ENCODE assay signal across 9 cellular contexts in genomic region chr13:46666727-46667456, GRCh38.
A peak's percentile ranks its signal among the peaks of the same experiment; 100 is the strongest.
DNase-seq lines count a peak whose midpoint lies in the region; ATAC-seq, FAIRE-seq and TF ChIP-seq lines count a peak whose summit lies in the region.
"Had no signal": no experiment of that assay in that cellular context is flagged by ENCODE, and none has a peak within 500 bp of the region (broad histone marks: within the 10 kb centered on the region; RNA-seq: fewer than 3 reads in every experiment).

No MANE protein-coding gene starts in this region.

- TF ChIP-seq POLR2A in H54 (IDR thresholded peaks at IDR 0.05; ENCODE audit: low read depth, low read length) = no peak

- peak overlapping the region; percentile 80 for H3K27ac Mint-ChIP-seq in stimulated activated naive CD8-positive, alpha-beta T cell treated with anti-CD3 and anti-CD28 coated beads, Interleukin-15, Interleukin-2, amounts not matched to agents 100 ng/mL and 50 ng/mL, for 24 hours
- peak overlapping the region; percentile 76 for H3K27ac Mint-ChIP-seq in activated CD8-positive, alpha-beta T cell treated with anti-CD3 and anti-CD28 coated beads for 36 hours
- H3K27ac Mint-ChIP-seq in immature natural killer cell = peak overlapping the region; percentile 52 to 91 (median 80)
- H3K27ac Mint-ChIP-seq in nephron progenitor cell = no peak overlapping the region

- CTCF ChIA-PET in activated CD8-positive, alpha-beta T cell treated with anti-CD3 and anti-CD28 coated beads for 36 hours (lab: Charles Lee) = interaction anchor here (1.0 to 3.7 kb wide), 5 partner anchors 12 to 137 kb away, joined by 3 to 28 read pairs (median 3); partner anchors contain the start of gene LRCH1

- intact Hi-C loops in activated CD8-positive, alpha-beta T cell treated with anti-CD3 and anti-CD28 coated beads for 36 hours (cut with micrococcal nuclease) = loop anchor here (5.0 kb wide), 1 partner anchor 75 kb away; no protein-coding TSS in a partner anchor

- no peaks in the 10 kb centered on the region for H3K27me3 Mint-ChIP-seq in stimulated activated naive CD8-positive, alpha-beta T cell treated with anti-CD3 and anti-CD28 coated beads, Interleukin-15, Interleukin-2, amounts not matched to agents 100 ng/mL and 50 ng/mL, for 24 hours
- no peaks in the 10 kb centered on the region for H3K27me3 Mint-ChIP-seq in activated CD8-positive, alpha-beta T cell treated with anti-CD3 and anti-CD28 coated beads for 36 hours
- peaks cover 0 to 2% (median 0%) of the 10 kb centered on the region in 3 donors for H3K27me3 Mint-ChIP-seq in immature natural killer cell (ENCODE audit: low read depth in 3 of 3)
- H3K27me3 Mint-ChIP-seq in nephron progenitor cell (ENCODE audit: low read depth, poor library complexity) = no peaks in the 10 kb centered on the region

- H3K36me3 Mint-ChIP-seq in stimulated activated naive CD8-positive, alpha-beta T cell treated with anti-CD3 and anti-CD28 coated beads, Interleukin-15, Interleukin-2, amounts not matched to agents 100 ng/mL and 50 ng/mL, for 24 hours (ENCODE audit: low read depth) = peaks cover 27% of the 10 kb centered on the region
- peaks cover 12% of the 10 kb centered on the region for H3K36me3 Mint-ChIP-seq in activated CD8-positive, alpha-beta T cell treated with anti-CD3 and anti-CD28 coated beads for 36 hours (ENCODE audit: low read depth)
- H3K36me3 Mint-ChIP-seq in immature natural killer cell (peaks cover 0 to 2% (median 0%) of the 10 kb centered on the region in 3 donors), nephron progenitor cell (ENCODE audit: low read depth) (peaks cover 19% of the 10 kb centered on the region)

- no peaks in the 10 kb centered on the region for H3K9me3 Mint-ChIP-seq in stimulated activated naive CD8-positive, alpha-beta T cell treated with anti-CD3 and anti-CD28 coated beads, Interleukin-15, Interleukin-2, amounts not matched to agents 100 ng/mL and 50 ng/mL, for 24 hours
- no peaks in the 10 kb centered on the region for H3K9me3 Mint-ChIP-seq in activated CD8-positive, alpha-beta T cell treated with anti-CD3 and anti-CD28 coated beads for 36 hours
- no peaks in the 10 kb centered on the region for H3K9me3 Mint-ChIP-seq in immature natural killer cell
- H3K9me3 Mint-ChIP-seq in nephron progenitor cell = no peaks in the 10 kb centered on the region

- no peak for DNase-seq in stimulated activated naive CD8-positive, alpha-beta T cell treated with anti-CD3 and anti-CD28 coated beads, Interleukin-15, Interleukin-2, amounts not matched to agents 100 U/mL and 50 U/mL, for 24 hours
- no peak for DNase-seq in activated CD8-positive, alpha-beta T cell treated with anti-CD3 and anti-CD28 coated beads for 36 hours
- DNase-seq in immature natural killer cell (no peak), H54 (ENCODE audit: insufficient read length, low spot score) (no peak), SHP77 (lab: John Stamatoyannopoulos, UW) (no peak), NCI-H1105 treated with DMSO at 0.1 percent for 48 hours (lab: John Stamatoyannopoulos, UW) (no peak), nephron progenitor cell (no peak)

- H3K4me1 Mint-ChIP-seq in stimulated activated naive CD8-positive, alpha-beta T cell treated with anti-CD3 and anti-CD28 coated beads, Interleukin-15, Interleukin-2, amounts not matched to agents 100 ng/mL and 50 ng/mL, for 24 hours (ENCODE audit: low read depth) = peaks cover 72% of the 10 kb centered on the region
- H3K4me1 Mint-ChIP-seq in activated CD8-positive, alpha-beta T cell treated with anti-CD3 and anti-CD28 coated beads for 36 hours (ENCODE audit: low read depth) = peaks cover 47% of the 10 kb centered on the region
- H3K4me1 Mint-ChIP-seq in immature natural killer cell (peaks cover 54 to 73% of the 10 kb centered on the region in 2 donors), nephron progenitor cell (peaks cover 78% of the 10 kb centered on the region)

- ATAC-seq in stimulated activated naive CD8-positive, alpha-beta T cell treated with anti-CD3 and anti-CD28 coated beads, Interleukin-15, Interleukin-2, amounts not matched to agents 100 U/mL and 50 U/mL, for 24 hours = no peak
- ATAC-seq in activated CD8-positive, alpha-beta T cell treated with anti-CD3 and anti-CD28 coated beads for 36 hours = peak; percentile 26

- no peak for FAIRE-seq in H54 (lab: Jason Lieb, UNC)
- FAIRE-seq: TTC549 had no signal

- no peak for TF ChIP-seq CTCF in activated CD8-positive, alpha-beta T cell treated with anti-CD3 and anti-CD28 coated beads for 36 hours (IDR thresholded peaks at IDR 0.05)
- TF ChIP-seq CTCF in nephron progenitor cell (IDR thresholded peaks at IDR 0.05) = no peak

- POLR2A ChIA-PET in activated CD8-positive, alpha-beta T cell treated with anti-CD3 and anti-CD28 coated beads for 36 hours (lab: Charles Lee) = interaction anchor here (0.8 to 0.9 kb wide), 4 partner anchors 9 to 14 kb away, joined by 3 read pairs; no protein-coding TSS in a partner anchor

- peak overlapping the region; percentile 68 for H3K4me3 Mint-ChIP-seq in stimulated activated naive CD8-positive, alpha-beta T cell treated with anti-CD3 and anti-CD28 coated beads, Interleukin-15, Interleukin-2, amounts not matched to agents 100 ng/mL and 50 ng/mL, for 24 hours
- peak overlapping the region; percentile 43 for H3K4me3 Mint-ChIP-seq in activated CD8-positive, alpha-beta T cell treated with anti-CD3 and anti-CD28 coated beads for 36 hours
- peak overlapping the region; percentile 57 to 70 (median 67) for H3K4me3 Mint-ChIP-seq in immature natural killer cell
- no peak overlapping the region for H3K4me3 Mint-ChIP-seq in nephron progenitor cell
